Comparison of ENCODE assay signal across 10 cellular contexts in the genomic region with DNA sequence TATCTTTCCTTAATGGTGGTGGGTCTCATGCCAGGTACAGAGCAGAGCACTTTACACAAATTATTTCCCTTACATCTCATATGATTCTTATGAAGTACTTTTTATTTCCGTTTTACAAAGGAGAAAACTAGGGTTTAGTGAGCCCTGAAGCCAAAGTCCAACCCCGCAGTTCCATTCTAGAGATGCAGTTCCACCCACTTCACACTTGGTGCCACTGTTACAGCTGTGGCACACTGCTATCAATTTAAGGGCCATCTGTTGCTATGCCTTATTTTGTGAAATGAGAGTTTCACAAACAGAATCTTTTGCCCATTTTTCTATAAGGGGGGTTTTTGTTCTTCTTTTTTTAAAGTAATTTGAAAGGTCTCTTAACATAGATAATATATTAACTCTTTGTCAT. TPM values are rescaled to one million over a fixed set of nuclear protein-coding genes. Genes with fewer than 3 reads are reported as not detected.
DNase-seq lines count a peak whose midpoint lies in the region; ATAC-seq, FAIRE-seq and TF ChIP-seq lines count a peak whose summit lies in the region.
"Had no signal": no experiment of that assay in that cellular context is flagged by ENCODE, and none has a peak within 500 bp of the region (broad histone marks: within the 10 kb centered on the region; RNA-seq: fewer than 3 reads in every experiment).

No MANE protein-coding gene starts in this region.

- H3F3A ChIP-seq in MM.1S (ENCODE audit: insufficient read depth, low read length), result no peaks in the 10 kb centered on the region

- H2AFZ ChIP-seq in MM.1S (ENCODE audit: low read length), result no peak overlapping the region
- H2AFZ ChIP-seq in H1 (ENCODE audit: low read length), result no peak overlapping the region

- TF ChIP-seq POLR2A in H1 (IDR thresholded peaks at IDR 0.05; ENCODE audit: control extremely low read depth in 1 of 2, low read depth in 2 of 2, low read length in 2 of 2), result no peak

- ATAC-seq in psoas muscle (peak in 2 of 4 donors; percentile 49 to 52), HG02678 (IDR thresholded peaks at IDR 0.05; ENCODE audit: unreplicated experiment) (no peak)
- ATAC-seq: activated CD4-positive, alpha-beta T cell treated with anti-CD3 and anti-CD28 coated beads for 36 hours had no signal

- H2BK20ac ChIP-seq in H1 (ENCODE audit: low read length), result no peak overlapping the region

- H3K4me3 ChIP-seq in MM.1S (ENCODE audit: low read length), result no peak overlapping the region
- H3K4me3 ChIP-seq in H1 (ENCODE audit: extremely low read depth in 1 of 4, insufficient read depth in 2 of 4, low read depth in 3 of 4, low read length in 4 of 4), result no peak overlapping the region
- H3K4me3 ChIP-seq in psoas muscle, result no peak overlapping the region
- H3K4me3 ChIP-seq: BLaER1 treated with 17β-estradiol and CSF1 and Interleukin-3, amounts not matched to agents 10 nM and 100 nM had no signal

- H3K79me1 ChIP-seq in H1 (ENCODE audit: low read depth, low read length), result no peaks in the 10 kb centered on the region

- H3K36me3 ChIP-seq in MM.1S (replicated peaks; ENCODE audit: insufficient read depth, low read length), result no peaks in the 10 kb centered on the region
- H3K36me3 ChIP-seq in H1 (ENCODE audit: control insufficient read depth in 2 of 4, insufficient read depth in 4 of 4, low read length in 3 of 4), result peaks cover 0 to 7% (median 2%) of the 10 kb centered on the region in 4 experiments; a peak in 2 of 8 replicates
- H3K36me3 ChIP-seq in psoas muscle (ENCODE audit: insufficient read depth in 1 of 2, low read depth in 1 of 2), result peaks cover 5 to 11% of the 10 kb centered on the region in 2 donors

- H4K20me1 ChIP-seq in MM.1S (ENCODE audit: insufficient read depth, low read length), result no peaks in the 10 kb centered on the region
- H4K20me1 ChIP-seq in H1 (replicated peaks in 1 of 2; ENCODE audit: control insufficient read depth in 1 of 2, insufficient read depth in 2 of 2, low read length in 2 of 2), result no peaks in the 10 kb centered on the region
- H4K20me1 ChIP-seq: BLaER1 treated with 17β-estradiol and CSF1 and Interleukin-3, amounts not matched to agents 10 nM and 100 nM had no signal

- H2BK5ac ChIP-seq in H1 (ENCODE audit: low read depth, low read length), result no peak overlapping the region

- H3K4me2 ChIP-seq in MM.1S (ENCODE audit: low read depth, low read length) (no peak overlapping the region), H1 (ENCODE audit: insufficient read depth in 1 of 2, low read depth in 2 of 2, low read length in 2 of 2) (no peak overlapping the region)
- H3K4me2 ChIP-seq: BLaER1 treated with 17β-estradiol and CSF1 and Interleukin-3, amounts not matched to agents 10 nM and 100 nM had no signal

- CTCF ChIA-PET in H1 (lab: Charles Lee; ENCODE audit: partially characterized antibody), result interaction anchor here (1.2 to 1.8 kb wide), 3 partner anchors 14 to 135 kb away, joined by 3 to 5 read pairs (median 3); no protein-coding TSS in a partner anchor

- TF ChIP-seq CTCF in MM.1S (IDR thresholded peaks at IDR 0.05; ENCODE audit: low read length) (0 out of 2 replicates have a peak, but pooled peaks have one; percentile 20), H1 (IDR thresholded peaks at IDR 0.05; ENCODE audit: control extremely low read depth in 1 of 3, insufficient read depth in 1 of 3, low read depth in 1 of 3, low read length in 3 of 3) (peak; percentile 36 to 48 (median 43); a peak in 3 of 4 replicates), psoas muscle (IDR thresholded peaks at IDR 0.05) (peak; percentile 40)

- H3K9me3 ChIP-seq in MM.1S (replicated peaks; ENCODE audit: insufficient read depth, low read length) (no peaks in the 10 kb centered on the region), H1 (ENCODE audit: insufficient read depth in 2 of 2, low read depth in 1 of 2, low read length in 1 of 2) (no peaks in the 10 kb centered on the region), psoas muscle (no peaks in the 10 kb centered on the region)
- H3K9me3 ChIP-seq: BLaER1 treated with 17β-estradiol and CSF1 and Interleukin-3, amounts not matched to agents 10 nM and 100 nM had no signal

- POLR2A ChIA-PET in H1 (lab: Charles Lee; ENCODE audit: partially characterized antibody), result interaction anchor here (1.0 kb wide), 1 partner anchor 13 kb away, joined by 3 read pairs; a partner anchor contains a TSS

- H4K91ac ChIP-seq in H1 (replicated peaks; ENCODE audit: insufficient read length, low read length), result no peak overlapping the region

- H3K18ac ChIP-seq in H1 (ENCODE audit: extremely low read depth, low read length), result no peak overlapping the region

- H2BK12ac ChIP-seq in H1 (ENCODE audit: low read depth, low read length), result no peak overlapping the region

- H4K8ac ChIP-seq in H1 (ENCODE audit: extremely low read depth, insufficient read depth, low read length), result no peak overlapping the region

- H3K4ac ChIP-seq in H1 (replicated peaks; ENCODE audit: insufficient read length, low read depth, low read length), result no peak overlapping the region

- H3K9me2 ChIP-seq in MM.1S (replicated peaks; ENCODE audit: insufficient read depth, low read length), result no peaks in the 10 kb centered on the region

- no peak overlapping the region for H2BK120ac ChIP-seq in H1 (replicated peaks; ENCODE audit: low read depth, low read length)

- H3K4me1 ChIP-seq in MM.1S (ENCODE audit: low read length) (no peaks in the 10 kb centered on the region), H1 (replicated peaks in 1 of 4; ENCODE audit: control insufficient read depth in 3 of 4, insufficient read depth in 4 of 4, low read length in 3 of 4) (no peaks in the 10 kb centered on the region), psoas muscle (no peaks in the 10 kb centered on the region)

- TF ChIP-seq EP300 in H1 (IDR thresholded peaks at IDR 0.05; ENCODE audit: borderline replicate concordance in 1 of 2, low read depth in 2 of 2, low read length in 2 of 2), result no peak

- FAIRE-seq in H1 (lab: Jason Lieb, UNC), result peak; percentile 28

- H3K23me2 ChIP-seq in H1 (ENCODE audit: low read depth, low read length), result no peaks in the 10 kb centered on the region

- peak; percentile 39 to 52 for TF ChIP-seq RAD21 in H1 (IDR thresholded peaks at IDR 0.05 in 1 of 2, conservative IDR thresholded peaks at IDR 0.05 in 1 of 2; ENCODE audit: low read depth in 2 of 2, low read length in 2 of 2)

- H3K56ac ChIP-seq in H1 (replicated peaks; ENCODE audit: insufficient read length, low read depth, low read length), result no peak overlapping the region

- no peaks in the 10 kb centered on the region for H3K79me2 ChIP-seq in MM.1S (ENCODE audit: low read length)
- H3K79me2 ChIP-seq in H1 (ENCODE audit: control insufficient read depth in 1 of 2, insufficient read depth in 2 of 2, low read length in 2 of 2), result no peaks in the 10 kb centered on the region

- WGBS in H1 (ENCODE audit: extremely low coverage in 1 of 2, insufficient coverage in 1 of 2, insufficient read length in 1 of 2, insufficient replicate concordance in 2 of 2, low coverage in 1 of 2, low lambda C conversion rate in 2 of 2, missing lambda C conversion rate in 1 of 2), 2 experiments, result 84% methylated on average over 2 of the region's 2 CpGs; no CpG with 5 or more reads in 1 of the 2 experiments
- WGBS in psoas muscle, 3 donors, result 55 to 72% (median 69%) methylated on average over 2 of the region's 2 CpGs

- no peak overlapping the region for H2BK15ac ChIP-seq in H1 (ENCODE audit: low read length)

- no peak overlapping the region for H4K5ac ChIP-seq in H1 (ENCODE audit: insufficient read length, low read depth, low read length)

- DNase-seq in NCI-H748 (lab: John Stamatoyannopoulos, UW; ENCODE audit: unreplicated experiment) (peak; percentile 43), NCI-H748 treated with DMSO at 0.1 percent for 48 hours (lab: John Stamatoyannopoulos, UW) (no peak), MM.1S (no peak), H1 (ENCODE audit: low read depth in 1 of 2, low spot score in 2 of 2) (no peak), psoas muscle (no peak), germinal center (ENCODE audit: low spot score) (no peak)
- no peak for DNase-seq in activated T-cell treated with anti-CD3 and anti-CD28 coated beads, Interleukin-2, amount 50 U/mL, for 1 hour
- DNase-seq: activated CD4-positive, alpha-beta T cell treated with anti-CD3 and anti-CD28 coated beads for 36 hours had no signal

- H3K27ac ChIP-seq in MM.1S (ENCODE audit: low read length) (no peak overlapping the region), H1 (ENCODE audit: low read depth, low read length) (no peak overlapping the region), psoas muscle (no peak overlapping the region)
- H3K27ac ChIP-seq: BLaER1 treated with 17β-estradiol and CSF1 and Interleukin-3, amounts not matched to agents 10 nM and 100 nM had no signal

- H3K9ac ChIP-seq in MM.1S (ENCODE audit: low read length) (no peak overlapping the region), H1 (replicated peaks in 1 of 4; ENCODE audit: extremely low read depth in 1 of 4, low read depth in 3 of 4, low read length in 3 of 4) (no peak overlapping the region)
- H3K9ac ChIP-seq: BLaER1 treated with 17β-estradiol and CSF1 and Interleukin-3, amounts not matched to agents 10 nM and 100 nM had no signal

- intact Hi-C loops in psoas muscle (cut with DNase I), result loop anchor here (10.0 kb wide), 2 partner anchors 301 to 501 kb away; a partner anchor contains a TSS

- no peak overlapping the region for H2AK5ac ChIP-seq in H1 (ENCODE audit: low read depth, low read length)

- H3K27me3 ChIP-seq in MM.1S (replicated peaks; ENCODE audit: insufficient read depth, low read length), result no peaks in the 10 kb centered on the region
- no peaks in the 10 kb centered on the region for H3K27me3 ChIP-seq in H1 (replicated peaks in 1 of 4; ENCODE audit: control insufficient read depth in 3 of 4, extremely low read depth in 1 of 4, insufficient read depth in 3 of 4, low read length in 3 of 4)
- no peaks in the 10 kb centered on the region for H3K27me3 ChIP-seq in psoas muscle (ENCODE audit: insufficient read depth in 3 of 3, low read length in 2 of 3)
- H3K27me3 ChIP-seq: BLaER1 treated with 17β-estradiol and CSF1 and Interleukin-3, amounts not matched to agents 10 nM and 100 nM had no signal

- no peak overlapping the region for H3K23ac ChIP-seq in H1 (ENCODE audit: insufficient read length)

- H3K14ac ChIP-seq in H1 (ENCODE audit: insufficient read length), result no peak overlapping the region

RNA-seq across cellular contexts. Expression of a gene that starts 12.9 kb away (rescaled TPM):
- 23.8 and 24.2 TPM in 2 replicates for total RNA-seq in H1 (2021; fragmentation: NEBNext Ultra II Directional; extraction: Animal tissue kit (Norgen Biotek cat#: 25700))
- polyA plus RNA-seq in H1 (2011; rRNA removed) (18.0 and 24.0 TPM in 2 replicates), psoas muscle (10 to 100 TPM; 15.2 to 27.1 (median 17.0) TPM)
- polyA plus RNA-seq in H1 (2011; cell fraction: cytosol; rRNA removed), result 17.7 TPM
- 21.8 TPM for polyA plus RNA-seq in H1 (2011; cell fraction: nucleus; rRNA removed)
- polyA plus RNA-seq in H1 (2012, experiment 1 of 2), result 27.0 to 42.2 TPM (median 33.4 TPM) in 4 replicates
- polyA plus RNA-seq in H1 (2012, experiment 2 of 2), result 15.4 TPM
- 22.8 TPM for polyA plus RNA-seq in H1 (2013, experiment 1 of 2)
- 20.2 TPM for polyA plus RNA-seq in H1 (2013, experiment 2 of 2)
- polyA minus RNA-seq in H1 (2011; rRNA and poly(A)+ RNA removed), result 18.4 and 20.3 TPM in 2 replicates
- polyA minus RNA-seq in H1 (2011; cell fraction: cytosol; rRNA and poly(A)+ RNA removed), result 7.6 TPM
- polyA minus RNA-seq in H1 (2011; cell fraction: nucleus; rRNA and poly(A)+ RNA removed), result 22.2 TPM
- 10 to 100 TPM; 13.3 to 28.2 (median 16.7) TPM for total RNA-seq in psoas muscle

RNA-seq across cellular contexts. Expression of a gene that starts 21.0 kb away (rescaled TPM):
- not detected in 2 replicates for total RNA-seq in H1 (2021; fragmentation: NEBNext Ultra II Directional; extraction: Animal tissue kit (Norgen Biotek cat#: 25700))
- polyA plus RNA-seq in H1 (2011; rRNA removed) (0.09 and 0.11 TPM in 2 replicates), psoas muscle (1 to 10 TPM; 1.0 to 2.7 (median 1.7) TPM)
- 0.34 TPM for polyA plus RNA-seq in H1 (2011; cell fraction: cytosol; rRNA removed)
- polyA plus RNA-seq in H1 (2011; cell fraction: nucleus; rRNA removed), result 0.39 TPM
- 0.23 to 0.50 TPM (median 0.29 TPM) in 3 of 4 replicates, not detected in the other for polyA plus RNA-seq in H1 (2012, experiment 1 of 2)
- not detected for polyA plus RNA-seq in H1 (2012, experiment 2 of 2)
- polyA plus RNA-seq in H1 (2013, experiment 1 of 2), result 0.08 TPM
- polyA plus RNA-seq in H1 (2013, experiment 2 of 2), result not detected
- polyA minus RNA-seq in H1 (2011; rRNA and poly(A)+ RNA removed), result not detected in 2 replicates
- not detected for polyA minus RNA-seq in H1 (2011; cell fraction: cytosol; rRNA and poly(A)+ RNA removed)
- polyA minus RNA-seq in H1 (2011; cell fraction: nucleus; rRNA and poly(A)+ RNA removed), result not detected
- total RNA-seq in psoas muscle, result 1 to 10 TPM in 2 of 4 donors, under 1 TPM in 2; 0.34 to 3.0 (median 1.0) TPM
- total RNA-seq: activated CD4-positive, alpha-beta T cell treated with anti-CD3 and anti-CD28 coated beads for 36 hours had no signal
